In genomic region chr20:831251-831650, GRCh38 we compare ENCODE assay signal across 35 cellular contexts.
"Had no signal": no experiment of that assay in that cellular context is flagged by ENCODE, and none has a peak within 500 bp of the region (broad histone marks: within the 10 kb centered on the region; RNA-seq: fewer than 3 reads in every experiment).

No MANE protein-coding gene starts in this region.

- H3K4me3 Mint-ChIP-seq: activated B cell treated with CpG ODN at 0.5 μM for 24 hours; activated CD4-positive, alpha-beta memory T cell treated with anti-CD3 and anti-CD28 coated beads for 36 hours; activated CD4-positive, alpha-beta T cell treated with anti-CD3 and anti-CD28 coated beads for 36 hours; activated CD4-positive, alpha-beta T cell treated with anti-CD3 and anti-CD28 coated beads, Interleukin-2, amount 10 ng/mL, durations not matched to agents 24 days and 14 days; activated CD8-positive, alpha-beta memory T cell treated with anti-CD3 and anti-CD28 coated beads, Interleukin-2, amount 10 ng/mL, durations not matched to agents 7 days and 5 days; activated CD8-positive, alpha-beta T cell treated with anti-CD3 and anti-CD28 coated beads, Interleukin-2, amount 10 ng/mL, durations not matched to agents 7 days and 5 days; activated naive CD4-positive, alpha-beta T cell treated with anti-CD3 and anti-CD28 coated beads for 36 hours; activated naive CD4-positive, alpha-beta T cell treated with anti-CD3 and anti-CD28 coated beads, Interleukin-2, amount 50 U/mL, for 24 hours; activated naive CD8-positive, alpha-beta T cell treated with anti-CD3 and anti-CD28 coated beads for 36 hours; activated naive CD8-positive, alpha-beta T cell treated with anti-CD3 and anti-CD28 coated beads, Interleukin-2, amount 50 U/mL, for 24 hours; activated T-helper 1 cell treated with anti-CD3 and anti-CD28 coated beads, Interleukin-12 subunit alpha, Interleukin-12 subunit beta, Interleukin-2, Interleukin-4 antibody, amounts not matched to agents 30 ng/mL and 10 ng/mL and 1 ng/mL, durations not matched to agents 14 hours and 24 hours and 36 hours; dendritic cell treated with granulocyte-macrophage colony-stimulating factor and Interleukin-4, amounts not matched to agents 40 ng/mL and 50 ng/mL, for 4 days; endodermal cell; T-helper 17 cell; T-helper 2 cell treated with Interferon-gamma antibody and Interleukin-4, amounts not matched to agents 5 μg/mL and 100 μg/mL, for 36 hours had no signal

- H3K36me3 ChIP-seq: adrenal gland, WERI-Rb-1 had no signal

- H3K9me3 ChIP-seq: adrenal gland, body of pancreas had no signal

- H3K27ac Mint-ChIP-seq: activated B cell treated with CpG ODN at 0.5 μM for 24 hours; activated CD4-positive, alpha-beta memory T cell treated with anti-CD3 and anti-CD28 coated beads for 36 hours; activated CD4-positive, alpha-beta T cell treated with anti-CD3 and anti-CD28 coated beads for 36 hours; activated CD4-positive, alpha-beta T cell treated with anti-CD3 and anti-CD28 coated beads, Interleukin-2, amount 10 ng/mL, durations not matched to agents 24 days and 14 days; activated CD8-positive, alpha-beta memory T cell treated with anti-CD3 and anti-CD28 coated beads, Interleukin-2, amount 10 ng/mL, durations not matched to agents 7 days and 5 days; activated CD8-positive, alpha-beta T cell treated with anti-CD3 and anti-CD28 coated beads, Interleukin-2, amount 10 ng/mL, durations not matched to agents 7 days and 5 days; activated naive CD4-positive, alpha-beta T cell treated with anti-CD3 and anti-CD28 coated beads for 36 hours; activated naive CD4-positive, alpha-beta T cell treated with anti-CD3 and anti-CD28 coated beads, Interleukin-2, amount 50 U/mL, for 24 hours; activated naive CD8-positive, alpha-beta T cell treated with anti-CD3 and anti-CD28 coated beads for 36 hours; activated naive CD8-positive, alpha-beta T cell treated with anti-CD3 and anti-CD28 coated beads, Interleukin-2, amount 50 U/mL, for 24 hours; activated T-helper 1 cell treated with anti-CD3 and anti-CD28 coated beads, Interleukin-12 subunit alpha, Interleukin-12 subunit beta, Interleukin-2, Interleukin-4 antibody, amounts not matched to agents 30 ng/mL and 10 ng/mL and 1 ng/mL, durations not matched to agents 14 hours and 24 hours and 36 hours; activated T-helper 2 cell treated with anti-CD3 and anti-CD28 coated beads, Interferon-gamma antibody, Interleukin-2, Interleukin-4, amounts not matched to agents 10 μg/mL and 5 μg/mL and 100 μg/mL, durations not matched to agents 14 hours and 24 hours and 36 hours; dendritic cell treated with granulocyte-macrophage colony-stimulating factor and Interleukin-4, amounts not matched to agents 40 ng/mL and 50 ng/mL, for 4 days; endodermal cell; T-helper 17 cell; T-helper 2 cell treated with Interferon-gamma antibody and Interleukin-4, amounts not matched to agents 5 μg/mL and 100 μg/mL, for 36 hours had no signal

- H3K27ac ChIP-seq: adrenal gland, body of pancreas, coronary artery, dorsolateral prefrontal cortex, WERI-Rb-1 had no signal

- DNase-seq: activated B cell treated with CpG ODN at 0.5 μM for 24 hours; activated CD4-positive, alpha-beta memory T cell treated with anti-CD3 and anti-CD28 coated beads for 36 hours; activated CD4-positive, alpha-beta T cell treated with anti-CD3 and anti-CD28 coated beads for 36 hours; activated CD4-positive, alpha-beta T cell treated with anti-CD3 and anti-CD28 coated beads, Interleukin-2, amount 10 ng/mL, durations not matched to agents 24 days and 14 days; activated CD8-positive, alpha-beta memory T cell treated with anti-CD3 and anti-CD28 coated beads, Interleukin-2, amount 10 ng/mL, durations not matched to agents 7 days and 5 days; activated CD8-positive, alpha-beta memory T cell treated with anti-CD3 and anti-CD28 coated beads, Interleukin-2, amount 50 U/mL, for 4 hours; activated CD8-positive, alpha-beta T cell treated with anti-CD3 and anti-CD28 coated beads, Interleukin-2, amount 10 ng/mL, durations not matched to agents 7 days and 5 days; activated effector memory CD4-positive, alpha-beta T cell treated with anti-CD3 and anti-CD28 coated beads, Interleukin-2, amount 50 U/mL, for 16 hours; activated naive CD4-positive, alpha-beta T cell treated with anti-CD3 and anti-CD28 coated beads for 36 hours; activated naive CD8-positive, alpha-beta T cell treated with anti-CD3 and anti-CD28 coated beads for 36 hours; activated naive CD8-positive, alpha-beta T cell treated with anti-CD3 and anti-CD28 coated beads, Interleukin-2, amount 50 U/mL, for 24 hours; activated T-cell treated with anti-CD3 and anti-CD28 coated beads, Interleukin-2, amount 50 U/mL, for 1 hour; activated T-cell treated with anti-CD3 and anti-CD28 coated beads, Interleukin-2, amount 50 U/mL, for 48 hours; amygdala; aorta; body of pancreas; central memory CD4-positive, alpha-beta T cell; cerebellar nuclear complex; dorsolateral prefrontal cortex; effector memory CD4-positive, alpha-beta T cell; endodermal cell; foreskin fibroblast; T-helper 1 cell; T-helper 17 cell; T1000; WERI-Rb-1 had no signal

- H3K36me3 Mint-ChIP-seq: activated CD4-positive, alpha-beta memory T cell treated with anti-CD3 and anti-CD28 coated beads for 36 hours; activated naive CD4-positive, alpha-beta T cell treated with anti-CD3 and anti-CD28 coated beads, Interleukin-2, amount 50 U/mL, for 24 hours had no signal

- H3K27me3 ChIP-seq: adrenal gland, body of pancreas, dorsolateral prefrontal cortex had no signal

- H3K4me3 ChIP-seq: adrenal gland, body of pancreas, coronary artery, dorsolateral prefrontal cortex had no signal

- H3K27me3 Mint-ChIP-seq: activated CD4-positive, alpha-beta memory T cell treated with anti-CD3 and anti-CD28 coated beads for 36 hours; activated CD4-positive, alpha-beta T cell treated with anti-CD3 and anti-CD28 coated beads for 36 hours; activated CD4-positive, alpha-beta T cell treated with anti-CD3 and anti-CD28 coated beads, Interleukin-2, amount 10 ng/mL, durations not matched to agents 24 days and 14 days; activated CD8-positive, alpha-beta memory T cell treated with anti-CD3 and anti-CD28 coated beads, Interleukin-2, amount 10 ng/mL, durations not matched to agents 7 days and 5 days; activated naive CD4-positive, alpha-beta T cell treated with anti-CD3 and anti-CD28 coated beads, Interleukin-2, amount 50 U/mL, for 24 hours; activated naive CD8-positive, alpha-beta T cell treated with anti-CD3 and anti-CD28 coated beads for 36 hours; activated naive CD8-positive, alpha-beta T cell treated with anti-CD3 and anti-CD28 coated beads, Interleukin-2, amount 50 U/mL, for 24 hours; dendritic cell treated with granulocyte-macrophage colony-stimulating factor and Interleukin-4, amounts not matched to agents 40 ng/mL and 50 ng/mL, for 4 days; T-helper 17 cell had no signal

- H3K9me3 Mint-ChIP-seq: activated B cell treated with CpG ODN at 0.5 μM for 24 hours; activated CD4-positive, alpha-beta memory T cell treated with anti-CD3 and anti-CD28 coated beads for 36 hours; activated CD4-positive, alpha-beta T cell treated with anti-CD3 and anti-CD28 coated beads, Interleukin-2, amount 10 ng/mL, durations not matched to agents 24 days and 14 days; activated naive CD4-positive, alpha-beta T cell treated with anti-CD3 and anti-CD28 coated beads for 36 hours; activated naive CD4-positive, alpha-beta T cell treated with anti-CD3 and anti-CD28 coated beads, Interleukin-2, amount 50 U/mL, for 24 hours; activated naive CD8-positive, alpha-beta T cell treated with anti-CD3 and anti-CD28 coated beads for 36 hours; activated naive CD8-positive, alpha-beta T cell treated with anti-CD3 and anti-CD28 coated beads, Interleukin-2, amount 50 U/mL, for 24 hours; activated T-helper 1 cell treated with anti-CD3 and anti-CD28 coated beads, Interleukin-12 subunit alpha, Interleukin-12 subunit beta, Interleukin-2, Interleukin-4 antibody, amounts not matched to agents 30 ng/mL and 10 ng/mL and 1 ng/mL, durations not matched to agents 14 hours and 24 hours and 36 hours; activated T-helper 2 cell treated with anti-CD3 and anti-CD28 coated beads, Interferon-gamma antibody, Interleukin-2, Interleukin-4, amounts not matched to agents 10 μg/mL and 5 μg/mL and 100 μg/mL, durations not matched to agents 14 hours and 24 hours and 36 hours; dendritic cell treated with granulocyte-macrophage colony-stimulating factor and Interleukin-4, amounts not matched to agents 40 ng/mL and 50 ng/mL, for 4 days; endodermal cell; T-helper 2 cell treated with Interferon-gamma antibody and Interleukin-4, amounts not matched to agents 5 μg/mL and 100 μg/mL, for 36 hours had no signal

- ATAC-seq: activated CD4-positive, alpha-beta T cell treated with anti-CD3 and anti-CD28 coated beads for 36 hours; activated CD4-positive, CD25-positive, alpha-beta regulatory T cell treated with anti-CD3 and anti-CD28 coated beads, Interleukin-2, amount 50 U/mL, for 24 hours; activated CD8-positive, alpha-beta memory T cell treated with anti-CD3 and anti-CD28 coated beads, Interleukin-2, amount 10 ng/mL, durations not matched to agents 7 days and 5 days; activated CD8-positive, alpha-beta T cell treated with anti-CD3 and anti-CD28 coated beads, Interleukin-2, amount 10 ng/mL, durations not matched to agents 7 days and 5 days; activated naive CD8-positive, alpha-beta T cell treated with anti-CD3 and anti-CD28 coated beads, Interleukin-2, amount 50 U/mL, for 24 hours; body of pancreas; esophagus mucosa; T-helper 17 cell had no signal
